14 cellular contexts compared by ENCODE assay signal in genomic region chr1:65477414-65478378, GRCh38.
"Had no signal": no experiment of that assay in that cellular context is flagged by ENCODE, and none has a peak within 500 bp of the region (broad histone marks: within the 10 kb centered on the region; RNA-seq: fewer than 3 reads in every experiment).

No MANE protein-coding gene starts in this region.

- H3K36me3 ChIP-seq: sigmoid colon, thoracic aorta had no signal

- H3K27ac ChIP-seq: psoas muscle, sigmoid colon, thoracic aorta had no signal

- H3K4me3 ChIP-seq: psoas muscle, sigmoid colon, thoracic aorta had no signal

- ATAC-seq: activated T-cell treated with anti-CD3 and anti-CD28 coated beads, Interleukin-2, amount 50 U/mL, for 4 hours; natural killer cell treated with Interleukin-12 subunit alpha and Interleukin-12 subunit beta and Interleukin-15 and Interleukin-18, amount 100 ng/mL, for 72 hours; psoas muscle had no signal

- FAIRE-seq: bronchial epithelial cell, colon had no signal

- H3K9me3 ChIP-seq: psoas muscle, sigmoid colon, thoracic aorta had no signal

- H3K4me1 ChIP-seq: psoas muscle, sigmoid colon had no signal

- H3K27me3 ChIP-seq: sigmoid colon had no signal

- DNase-seq: activated CD4-positive, alpha-beta memory T cell treated with anti-CD3 and anti-CD28 coated beads for 36 hours; activated CD4-positive, alpha-beta T cell treated with anti-CD3 and anti-CD28 coated beads for 1 hour; activated gamma-delta T cell; activated T-cell treated with anti-CD3 and anti-CD28 coated beads, Interleukin-2, amount 50 U/mL, for 4 hours; glutamatergic neuron; psoas muscle; sigmoid colon; stimulated activated CD4-positive, alpha-beta T cell treated with anti-CD3 and anti-CD28 coated beads, Interleukin-4, amount 100 ng/mL, for 1 hour; stimulated activated CD8-positive, alpha-beta memory T cell treated with anti-CD3 and anti-CD28 coated beads, Interleukin-4, amount 100 ng/mL, for 48 hours; T-helper 9 cell had no signal
